In genomic region chr22:46763051-46763705, GRCh38 we compare ENCODE assay signal across 8 cellular contexts. TPM values are rescaled to one million over a fixed set of nuclear protein-coding genes. Genes with fewer than 3 reads are reported as not detected.
DNase-seq lines count a peak whose midpoint lies in the region; FAIRE-seq and TF ChIP-seq lines count a peak whose summit lies in the region.

No MANE protein-coding gene starts in this region.

- H4K91ac ChIP-seq in H9 (ENCODE audit: insufficient read length, low read depth, low read length) = no peak overlapping the region

- H3K14ac ChIP-seq in H9 (ENCODE audit: insufficient read depth, low read length) = no peak overlapping the region; the same call in 1 of the 2 replicates

- H3K36me3 Mint-ChIP-seq in H9 (ENCODE audit: insufficient read depth in 1 of 3, low read depth in 3 of 3) = peaks cover 3 to 24% (median 9%) of the 10 kb centered on the region in 3 experiments; a peak in 5 of 7 replicates

- H3K4me3 ChIP-seq in OCI-LY3 (ENCODE audit: low read length) (peak overlapping the region; percentile 86), mammary epithelial cell (replicated peaks in 1 of 3; ENCODE audit: insufficient read depth in 1 of 3, low read depth in 2 of 3, low read length in 3 of 3) (peak overlapping the region; percentile 87 to 100 (median 98))

- H4K20me1 ChIP-seq in H9 (ENCODE audit: control insufficient read depth, insufficient read depth, insufficient read length) (peaks cover 2% of the 10 kb centered on the region), OCI-LY3 (ENCODE audit: insufficient read depth, low read length) (no peaks in the 10 kb centered on the region), mammary epithelial cell (ENCODE audit: insufficient read depth, low read length) (no peaks in the 10 kb centered on the region)

- H3K9me3 Mint-ChIP-seq in H9 = no peaks in the 10 kb centered on the region

- peak overlapping the region; percentile 72 for H3K4me2 ChIP-seq in H9 (ENCODE audit: insufficient read depth, insufficient read length, low read length)
- H3K4me2 ChIP-seq in OCI-LY3 (ENCODE audit: low read length) = peak overlapping the region; percentile 88
- peak overlapping the region; percentile 95 for H3K4me2 ChIP-seq in mammary epithelial cell (ENCODE audit: insufficient read depth, low read depth, low read length)

- no peak overlapping the region for H3K27ac ChIP-seq in H9 (ENCODE audit: insufficient read length, low read depth, low read length)
- peak overlapping the region; percentile 95 for H3K27ac ChIP-seq in OCI-LY3 (ENCODE audit: low read length)
- peak overlapping the region; percentile 84 for H3K27ac ChIP-seq in mammary epithelial cell (ENCODE audit: insufficient read depth, low read depth, low read length)
- peak overlapping the region; percentile 91 for H3K27ac ChIP-seq in layer of hippocampus (ENCODE audit: low read depth, low read length)
- peak overlapping the region; percentile 85 for H3K27ac ChIP-seq in substantia nigra (ENCODE audit: low read depth, low read length, poor library complexity, severe bottlenecking)

- TF ChIP-seq CTCF in H9 (conservative IDR thresholded peaks at IDR 0.05) (no peak), OCI-LY3 (IDR thresholded peaks at IDR 0.05; ENCODE audit: low read depth, low read length) (no peak), mammary epithelial cell (conservative IDR thresholded peaks at IDR 0.05 in 1 of 2, IDR thresholded peaks at IDR 0.05 in 1 of 2; ENCODE audit: extremely low read depth in 1 of 2, insufficient read depth in 1 of 2, low read depth in 1 of 2, low read length in 2 of 2) (no peak)

- no CpG with 5 or more reads among the region's 13 CpGs for WGBS in H9 (ENCODE audit: extremely low coverage, insufficient read length, low lambda C conversion rate)
- WGBS in mammary epithelial cell (ENCODE audit: low coverage, missing lambda C conversion rate) = 33% methylated on average over 3 of the region's 13 CpGs

- H3K9ac ChIP-seq in H9 (ENCODE audit: extremely low read depth, insufficient read length, low read length) = peak overlapping the region; percentile 51
- H3K9ac ChIP-seq in OCI-LY3 (ENCODE audit: low read length) = peak overlapping the region; percentile 90
- peak overlapping the region; percentile 96 for H3K9ac ChIP-seq in mammary epithelial cell (ENCODE audit: insufficient read depth, low read length)

- dilution Hi-C loops in mammary epithelial cell (cut with HindIII; ENCODE audit: low sequenced_read_pairs) = no loop called here

- BruUV-seq in mammary epithelial cell (replicated peaks; lab: Mats Ljungman, UMichigan) = no TSS peak

- no peak overlapping the region for H2BK5ac ChIP-seq in H9 (ENCODE audit: insufficient read length, low read length)

- no peak overlapping the region for H2BK120ac ChIP-seq in H9 (ENCODE audit: low read depth, low read length, poor library complexity, severe bottlenecking)

- no peak overlapping the region for H2BK15ac ChIP-seq in H9 (ENCODE audit: low read depth, low read length)

- no peak overlapping the region for H2AK5ac ChIP-seq in H9 (ENCODE audit: insufficient read length, low read length)

- H3K18ac ChIP-seq in H9 (ENCODE audit: insufficient read length, low read depth, low read length) = no peak overlapping the region

- no peaks in the 10 kb centered on the region; the same call in 1 of the 2 replicates for H3K4me1 ChIP-seq in H9 (ENCODE audit: insufficient read depth, low read length)
- H3K4me1 ChIP-seq in OCI-LY3 (ENCODE audit: low read length) = peaks cover 54% of the 10 kb centered on the region
- H3K4me1 ChIP-seq in mammary epithelial cell (ENCODE audit: insufficient read depth, low read length) = peaks cover 11% of the 10 kb centered on the region

- in situ Hi-C loops in mammary epithelial cell (cut with MboI; ENCODE audit: low sequenced_read_pairs in 2 of 2) = loop anchor here (5.0 to 25.0 kb wide), 2 partner anchors 34 to 401 kb away; no protein-coding TSS in a partner anchor

- intact Hi-C loops in mammary epithelial cell (cut with micrococcal nuclease) = no loop called here

- peaks cover 5% of the 10 kb centered on the region for H3K79me1 ChIP-seq in H9 (ENCODE audit: insufficient read depth, low read depth, low read length, poor library complexity, severe bottlenecking)

- peaks cover 11% of the 10 kb centered on the region for H3K23me2 ChIP-seq in H9 (ENCODE audit: insufficient read length, low read depth, low read length, poor library complexity, severe bottlenecking)

- peak overlapping the region; percentile 95 to 100 for H3K4me3 Mint-ChIP-seq in H9

- H3K56ac ChIP-seq in H9 (ENCODE audit: insufficient read length, low read depth, low read length) = no peak overlapping the region

- FAIRE-seq in GM12892 (lab: Jason Lieb, UNC) = no peak

- no peaks in the 10 kb centered on the region for H3K27me3 Mint-ChIP-seq in H9 (ENCODE audit: low read depth)

- peak; percentile 71 for DNase-seq in GM12892 (ENCODE audit: insufficient read length)
- DNase-seq in H9 = no peak
- DNase-seq in mammary epithelial cell = no peak
- peak in 2 of 49 donors; percentile 42 to 49 for DNase-seq in substantia nigra (lab: John Stamatoyannopoulos, UW)
- DNase-seq in NCI-H1436 treated with DMSO at 0.1 percent for 48 hours (lab: John Stamatoyannopoulos, UW) = no peak
- no peak for DNase-seq in 8988T

- no peak overlapping the region for H2BK20ac ChIP-seq in H9 (ENCODE audit: low read depth, low read length, poor library complexity, severe bottlenecking)

- peak overlapping the region; percentile 96 to 98 (median 97) for H3K27ac Mint-ChIP-seq in H9

- TF ChIP-seq POLR2A in GM12892 (IDR thresholded peaks at IDR 0.05; ENCODE audit: low read depth, low read length) = no peak

- no peak overlapping the region for H2BK12ac ChIP-seq in H9 (ENCODE audit: insufficient read length, low read depth, low read length)

- no peak overlapping the region for H3K4ac ChIP-seq in H9 (ENCODE audit: low read depth, low read length)

- H3K27me3 ChIP-seq in H9 (ENCODE audit: insufficient read depth, low read length) (no peaks in the 10 kb centered on the region), OCI-LY3 (ENCODE audit: low read depth, low read length) (no peaks in the 10 kb centered on the region), mammary epithelial cell (ENCODE audit: insufficient read depth, low read length) (no peaks in the 10 kb centered on the region), layer of hippocampus (ENCODE audit: control insufficient read depth, insufficient read depth, low read length) (no peaks in the 10 kb centered on the region)

- H3K36me3 ChIP-seq in OCI-LY3 (replicated peaks; ENCODE audit: low read depth, low read length) (peaks cover 42% of the 10 kb centered on the region), mammary epithelial cell (ENCODE audit: insufficient read depth, low read length) (no peaks in the 10 kb centered on the region)

- H4K5ac ChIP-seq in H9 (ENCODE audit: insufficient read length, low read depth, low read length) = no peak overlapping the region

- no peak overlapping the region for H4K8ac ChIP-seq in H9 (replicated peaks; ENCODE audit: insufficient read length, low read depth, low read length)

- no peak overlapping the region for H3T11ph ChIP-seq in H9 (ENCODE audit: low read length)

- peaks cover 13 to 25% of the 10 kb centered on the region in 2 experiments for H3K4me1 Mint-ChIP-seq in H9

- H3K23ac ChIP-seq in H9 (ENCODE audit: insufficient read length, low read depth, low read length) = no peak overlapping the region

- no peaks in the 10 kb centered on the region for H3K9me3 ChIP-seq in H9 (ENCODE audit: control insufficient read depth, low read depth, low read length)
- H3K9me3 ChIP-seq in OCI-LY3 (ENCODE audit: insufficient read depth, low read length) = no peaks in the 10 kb centered on the region
- H3K9me3 ChIP-seq in mammary epithelial cell (replicated peaks; ENCODE audit: insufficient read depth, low read length) = no peaks in the 10 kb centered on the region

- CTCF ChIA-PET in mammary epithelial cell (lab: Charles Lee; ENCODE audit: low non-redundant PET) = interaction anchor here (0.6 kb wide), 1 partner anchor 140 kb away, joined by 4 read pairs; no protein-coding TSS in a partner anchor

- H3K79me2 ChIP-seq in H9 (ENCODE audit: insufficient read depth, low read length) (peaks cover 20% of the 10 kb centered on the region; the same call in 1 of the 2 replicates), OCI-LY3 (ENCODE audit: low read length) (peaks cover 80% of the 10 kb centered on the region), mammary epithelial cell (ENCODE audit: insufficient read depth, low read length) (peaks cover 72% of the 10 kb centered on the region)

- H2AFZ ChIP-seq in H9 (ENCODE audit: low read length) = no peak overlapping the region
- H2AFZ ChIP-seq in OCI-LY3 (ENCODE audit: low read depth, low read length) = no peak overlapping the region
- peak overlapping the region; percentile 91 for H2AFZ ChIP-seq in mammary epithelial cell (ENCODE audit: low read depth, low read length)

RNA-seq across cellular contexts. Expression of gene TBC1D22A, which starts 0.7 kb away (rescaled TPM):
- polyA plus RNA-seq in GM12892 (2012; ENCODE audit: missing spikeins) = 29.0 TPM
- total RNA-seq in H9 (2021) = 19.3 and 20.8 TPM in 2 replicates
- 10 to 100 TPM; 19.3 to 27.0 TPM for total RNA-seq in mammary epithelial cell
- polyA plus RNA-seq in mammary epithelial cell = 17.0 TPM
- 6.4 TPM for polyA minus RNA-seq in mammary epithelial cell

RNA-seq across cellular contexts. Expression of gene CERK, which starts 25.1 kb away (rescaled TPM):
- polyA plus RNA-seq in GM12892 (2012; ENCODE audit: missing spikeins) = 17.3 TPM
- 46.3 and 47.1 TPM in 2 replicates for total RNA-seq in H9 (2021)
- 10 to 100 TPM; 16.3 to 17.5 TPM for total RNA-seq in mammary epithelial cell
- polyA plus RNA-seq in mammary epithelial cell = 16.0 TPM
- polyA minus RNA-seq in mammary epithelial cell = 27.8 TPM
